ENCODE assay signal across 23 cellular contexts in genomic region chr10:3420527-3421469, GRCh38.
DNase-seq lines count a peak whose midpoint lies in the region; ATAC-seq and TF ChIP-seq lines count a peak whose summit lies in the region.
"Had no signal": no experiment of that assay in that cellular context is flagged by ENCODE, and none has a peak within 500 bp of the region (broad histone marks: within the 10 kb centered on the region; RNA-seq: fewer than 3 reads in every experiment).

No MANE protein-coding gene starts in this region.

- no peak for DNase-seq in natural killer cell treated with Interleukin-12 subunit alpha and Interleukin-12 subunit beta and Interleukin-15 and Interleukin-18, amount 100 ng/mL, for 72 hours (ENCODE audit: low spot score)
- DNase-seq in natural killer cell (no peak), Panc1 (ENCODE audit: low read depth, low spot score) (no peak), left lobe of liver (ENCODE audit: low spot score) (peak; percentile 38), NCI-H1436 (lab: John Stamatoyannopoulos, UW) (no peak)
- DNase-seq: activated gamma-delta T cell treated with Interleukin-2 at 50 U/mL for 16 hours; activated T-cell treated with anti-CD3 and anti-CD28 coated beads, Interleukin-2, amount 50 U/mL, for 1 hour; C1 segment of cervical spinal cord; Caco-2; foreskin melanocyte; HCEC 1CT; heart left ventricle; NCI-H1092; NCI-H1930; NCI-H524; nucleus accumbens; PC-3; stimulated activated CD4-positive, alpha-beta T cell treated with anti-CD3 and anti-CD28 coated beads, Interleukin-4, amount 100 ng/mL, for 24 hours had no signal

- no peaks in the 10 kb centered on the region for H3K36me3 Mint-ChIP-seq in natural killer cell treated with Interleukin-12 subunit alpha and Interleukin-12 subunit beta and Interleukin-15 and Interleukin-18, amount 100 ng/mL, for 72 hours
- H3K36me3 Mint-ChIP-seq in natural killer cell = no peaks in the 10 kb centered on the region

- H3K4me1 ChIP-seq in Panc1 (ENCODE audit: control insufficient read depth, insufficient read depth, low read length) = no peaks in the 10 kb centered on the region

- H3K9me3 ChIP-seq in Panc1 (ENCODE audit: control insufficient read depth, insufficient read depth, low read depth, low read length) = no peaks in the 10 kb centered on the region
- H3K9me3 ChIP-seq: Caco-2, heart left ventricle, tibial nerve had no signal

- intact Hi-C loops in natural killer cell (cut with micrococcal nuclease) = no loop called here
- intact Hi-C loops in Panc1 (cut with micrococcal nuclease; ENCODE audit: unreplicated experiment) = no loop called here

- H3K36me3 ChIP-seq in Panc1 (ENCODE audit: control insufficient read depth, insufficient read depth, low read length) = no peaks in the 10 kb centered on the region
- H3K36me3 ChIP-seq: heart left ventricle, tibial nerve had no signal

- CTCF ChIA-PET in Panc1 (lab: Charles Lee) = interaction anchor here (0.6 kb wide), 1 partner anchor 79 kb away, joined by 3 read pairs; no protein-coding TSS in a partner anchor

- peak overlapping the region in 1 of 2 donors; percentile 43 for H3K27ac Mint-ChIP-seq in natural killer cell treated with Interleukin-12 subunit alpha and Interleukin-12 subunit beta and Interleukin-15 and Interleukin-18, amount 100 ng/mL, for 72 hours
- peak overlapping the region in 1 of 2 donors; percentile 77 for H3K27ac Mint-ChIP-seq in natural killer cell
- H3K27ac Mint-ChIP-seq: dendritic cell treated with granulocyte-macrophage colony-stimulating factor and Interleukin-4, amounts not matched to agents 40 ng/mL and 50 ng/mL, for 4 days had no signal

- no peak for TF ChIP-seq CTCF in natural killer cell (IDR thresholded peaks at IDR 0.05)
- no peak for TF ChIP-seq CTCF in Panc1 (IDR thresholded peaks at IDR 0.05)

- no peak overlapping the region for H3K27ac ChIP-seq in Panc1 (ENCODE audit: low read length)
- H3K27ac ChIP-seq: heart left ventricle, SK-N-MC, tibial nerve had no signal

- peak in 1 of 2 donors; percentile 5 for ATAC-seq in natural killer cell treated with Interleukin-12 subunit alpha and Interleukin-12 subunit beta and Interleukin-15 and Interleukin-18, amount 100 ng/mL, for 72 hours
- ATAC-seq in natural killer cell = no peak
- ATAC-seq in Panc1 = peak; percentile 29; the same call in 1 of the 2 replicates
- no peak for ATAC-seq in left lobe of liver
- no peak for ATAC-seq in HG02678 (IDR thresholded peaks at IDR 0.05; ENCODE audit: unreplicated experiment)
- no peak for ATAC-seq in GM18858 (IDR thresholded peaks at IDR 0.05; ENCODE audit: unreplicated experiment)
- ATAC-seq: heart left ventricle, PC-3 had no signal

- peak overlapping the region; percentile 68 for H3K4me3 Mint-ChIP-seq in natural killer cell treated with Interleukin-12 subunit alpha and Interleukin-12 subunit beta and Interleukin-15 and Interleukin-18, amount 100 ng/mL, for 72 hours
- no peak overlapping the region for H3K4me3 Mint-ChIP-seq in natural killer cell
- H3K4me3 Mint-ChIP-seq: dendritic cell treated with granulocyte-macrophage colony-stimulating factor and Interleukin-4, amounts not matched to agents 40 ng/mL and 50 ng/mL, for 4 days had no signal

- H3K27me3 ChIP-seq in Panc1 (ENCODE audit: control insufficient read depth, insufficient read depth, low read length) = no peaks in the 10 kb centered on the region
- H3K27me3 ChIP-seq: heart left ventricle, tibial nerve had no signal

- POLR2A ChIA-PET in Panc1 (lab: Charles Lee) = no interaction called here

- no peaks in the 10 kb centered on the region for H3K9me3 Mint-ChIP-seq in natural killer cell treated with Interleukin-12 subunit alpha and Interleukin-12 subunit beta and Interleukin-15 and Interleukin-18, amount 100 ng/mL, for 72 hours
- H3K9me3 Mint-ChIP-seq in natural killer cell = no peaks in the 10 kb centered on the region
- H3K9me3 Mint-ChIP-seq: dendritic cell treated with granulocyte-macrophage colony-stimulating factor and Interleukin-4, amounts not matched to agents 40 ng/mL and 50 ng/mL, for 4 days had no signal

- in situ Hi-C loops in Panc1 (cut with HindIII; ENCODE audit: low pct_unique_long_range_greater_than_20kb, low sequenced_read_pairs) = no loop called here

- peaks cover 0 to 15% of the 10 kb centered on the region in 2 donors for H3K27me3 Mint-ChIP-seq in natural killer cell treated with Interleukin-12 subunit alpha and Interleukin-12 subunit beta and Interleukin-15 and Interleukin-18, amount 100 ng/mL, for 72 hours
- peaks cover 0 to 21% of the 10 kb centered on the region in 2 donors for H3K27me3 Mint-ChIP-seq in natural killer cell (ENCODE audit: low read depth in 2 of 2)

- no peak overlapping the region for H3K4me3 ChIP-seq in Panc1 (ENCODE audit: low read depth in 2 of 2, low read length in 2 of 2)
- H3K4me3 ChIP-seq: heart left ventricle, SK-N-MC, tibial nerve had no signal

- no TSS peak for BruUV-seq in Panc1 (replicated peaks; lab: Mats Ljungman, UMichigan)

- H3K4me1 Mint-ChIP-seq in natural killer cell treated with Interleukin-12 subunit alpha and Interleukin-12 subunit beta and Interleukin-15 and Interleukin-18, amount 100 ng/mL, for 72 hours (ENCODE audit: low read depth in 2 of 2) = peaks cover 22 to 57% of the 10 kb centered on the region in 2 donors
- peaks cover 24 to 55% of the 10 kb centered on the region in 2 donors for H3K4me1 Mint-ChIP-seq in natural killer cell
